In genomic region chr1:115642168-115643072, GRCh38 we compare ENCODE assay signal across 8 cellular contexts. TPM values are rescaled to one million over a fixed set of nuclear protein-coding genes. Genes with fewer than 3 reads are reported as not detected.
A peak's percentile ranks its signal among the peaks of the same experiment; 100 is the strongest.
DNase-seq lines count a peak whose midpoint lies in the region; ATAC-seq, FAIRE-seq and TF ChIP-seq lines count a peak whose summit lies in the region.

No MANE protein-coding gene starts in this region.

- H3K9me2 ChIP-seq in PC-3 (replicated peaks; ENCODE audit: low read length) = no peaks in the 10 kb centered on the region

- TF ChIP-seq RAD21 in GM12878 (IDR thresholded peaks at IDR 0.05; ENCODE audit: insufficient read depth, low read depth, low read length) = peak; percentile 26; the same call in 1 of the 2 replicates

- POLR2A ChIA-PET in PC-3 (lab: Charles Lee; ENCODE audit: unreplicated experiment) (interaction anchor here (0.6 kb wide), 1 partner anchor 36 kb away, joined by 6 read pairs; no protein-coding TSS in a partner anchor), GM12878 (lab: Charles Lee) (no interaction called here)

- WGBS in GM12878 (ENCODE audit: insufficient coverage, insufficient replicate concordance, low lambda C conversion rate, missing lambda C conversion rate) = under 1% methylated on average over 61 of the region's 78 CpGs
- WGBS in spleen, 5 donors = 0 to 1% (median 1%) methylated on average over 46 to 78 of the region's 78 CpGs

- CTCF ChIA-PET in PC-3 (lab: Charles Lee) (interaction anchor here (0.5 to 2.7 kb wide), 3 partner anchors 34 to 122 kb away, joined by 3 to 26 read pairs (median 6); no protein-coding TSS in a partner anchor), GM12878 (lab: Yijun Ruan, JAX) (interaction anchor here (1.1 to 8.3 kb wide), 2 partner anchors 34 to 64 kb away, joined by 4 to 57 read pairs; no protein-coding TSS in a partner anchor)

- no peak for TF ChIP-seq EP300 in GM12878 (IDR thresholded peaks at IDR 0.05; ENCODE audit: borderline replicate concordance in 1 of 2, control insufficient read depth in 1 of 2, low read depth in 2 of 2, low read length in 2 of 2)

- H3K4me1 ChIP-seq in PC-3 (ENCODE audit: insufficient read depth, low read length) (peaks cover 29% of the 10 kb centered on the region), GM12878 (ENCODE audit: control insufficient read depth, insufficient read depth, low read length) (peaks cover 7% of the 10 kb centered on the region), spleen (peaks cover 0 to 22% (median 10%) of the 10 kb centered on the region in 6 donors)

- H3K27ac ChIP-seq in PC-3 (ENCODE audit: low read length) = peak overlapping the region; percentile 33
- peak overlapping the region; percentile 52; the same call in 1 of the 2 replicates for H3K27ac ChIP-seq in GM12878 (ENCODE audit: control insufficient read depth, insufficient read depth)
- peak overlapping the region in 7 of 8 donors; percentile 20 to 77 (median 57) for H3K27ac ChIP-seq in spleen

- no TSS peak for BruUV-seq in PC-3 (replicated peaks; lab: Mats Ljungman, UMichigan)
- no TSS peak for BruUV-seq in GM12878 (replicated peaks; lab: Mats Ljungman, UMichigan)

- in situ Hi-C loops in GM12878 (cut with MboI) = no loop called here

- FAIRE-seq in GM12878 (lab: Jason Lieb, UNC) = no peak

- no peaks in the 10 kb centered on the region for H3F3A ChIP-seq in PC-3 (ENCODE audit: low read length, unreplicated experiment)

- DNase-seq in GM03348 (ENCODE audit: low spot score) = peak; percentile 75
- DNase-seq in PC-3 = peak; percentile 56
- peak; percentile 28 for DNase-seq in GM12878 (ENCODE audit: low read depth, low spot score)
- peak; percentile 41 for DNase-seq in iPS-NIHi7 (ENCODE audit: extremely low spot score)
- DNase-seq in spleen = peak; percentile 78
- DNase-seq in A172 (ENCODE audit: low spot score) = no peak

- no peaks in the 10 kb centered on the region for H3K27me3 ChIP-seq in PC-3 (ENCODE audit: low read length)
- no peaks in the 10 kb centered on the region for H3K27me3 ChIP-seq in GM12878 (replicated peaks in 1 of 2; ENCODE audit: control insufficient read depth in 2 of 2, insufficient read depth in 2 of 2, low read length in 1 of 2)
- peaks cover 0 to 39% (median 5%) of the 10 kb centered on the region in 7 donors for H3K27me3 ChIP-seq in spleen (replicated peaks in 1 of 7)

- H3K79me2 ChIP-seq in PC-3 (ENCODE audit: low read length) = peaks cover 54% of the 10 kb centered on the region
- H3K79me2 ChIP-seq in GM12878 (ENCODE audit: control insufficient read depth, insufficient read depth, low read length) = peaks cover 12% of the 10 kb centered on the region

- H3K9ac ChIP-seq in PC-3 (ENCODE audit: low read length) (peak overlapping the region; percentile 82), GM12878 (ENCODE audit: control insufficient read depth, insufficient read depth, low read length) (peak overlapping the region; percentile 69)

- H3K4me2 ChIP-seq in PC-3 (ENCODE audit: low read length) = peak overlapping the region; percentile 92
- peak overlapping the region; percentile 82 for H3K4me2 ChIP-seq in GM12878 (ENCODE audit: control insufficient read depth, insufficient read depth)

- TF ChIP-seq CTCF in PC-3 (conservative IDR thresholded peaks at IDR 0.05; ENCODE audit: low read depth, low read length) = 0 out of 2 replicates have a peak, but pooled peaks have one; percentile 25
- peak in 2 of 3 experiments; percentile 5 to 21; a peak in 1 of 6 replicates for TF ChIP-seq CTCF in GM12878 (IDR thresholded peaks at IDR 0.05 in 2 of 3, conservative IDR thresholded peaks at IDR 0.05 in 1 of 3; ENCODE audit: control insufficient read depth in 2 of 3, extremely low read depth in 1 of 3, insufficient read depth in 1 of 3, low read depth in 3 of 3, low read length in 3 of 3)
- TF ChIP-seq CTCF in spleen (IDR thresholded peaks at IDR 0.05 in 8 of 11, conservative IDR thresholded peaks at IDR 0.05 in 3 of 11) = no peak

- no peaks in the 10 kb centered on the region for H3K9me3 ChIP-seq in PC-3 (ENCODE audit: low read length)
- peaks cover 5% of the 10 kb centered on the region; the same call in 1 of the 3 replicates for H3K9me3 ChIP-seq in GM12878 (replicated peaks; ENCODE audit: control insufficient read depth, insufficient read depth, low read length)
- peaks cover 0 to 24% (median 17%) of the 10 kb centered on the region in 8 donors for H3K9me3 ChIP-seq in spleen

- TF ChIP-seq POLR2A in GM12878 (IDR thresholded peaks at IDR 0.05; ENCODE audit: low read depth, low read length) (no peak), spleen (IDR thresholded peaks at IDR 0.05) (no peak)

- H4K20me1 ChIP-seq in PC-3 (ENCODE audit: low read length) (peaks cover 32% of the 10 kb centered on the region; the same call in 1 of the 2 replicates), GM12878 (ENCODE audit: control insufficient read depth, insufficient read depth) (no peaks in the 10 kb centered on the region)

- intact Hi-C loops in PC-3 (cut with micrococcal nuclease) (loop anchor here (2.0 kb wide), 2 partner anchors 28 to 72 kb away; no protein-coding TSS in a partner anchor), GM12878 (cut with micrococcal nuclease; ENCODE audit: unreplicated experiment) (no loop called here), spleen (cut with DNase I; ENCODE audit: low total_unique reads) (no loop called here)

- peak overlapping the region; percentile 66 for H2AFZ ChIP-seq in PC-3 (ENCODE audit: low read length)
- H2AFZ ChIP-seq in GM12878 (ENCODE audit: control insufficient read depth, low read depth, low read length) = peak overlapping the region; percentile 78

- RAD21 ChIA-PET in GM12878 (lab: Charles Lee; ENCODE audit: unreplicated experiment) = interaction anchor here (0.9 to 1.1 kb wide), 2 partner anchors 34 to 64 kb away, joined by 4 to 6 read pairs; no protein-coding TSS in a partner anchor

- SMC1A ChIA-PET in GM12878 (lab: Charles Lee; ENCODE audit: uncharacterized antibody, unreplicated experiment) = interaction anchor here (1.5 kb wide), 1 partner anchor 64 kb away, joined by 4 read pairs; no protein-coding TSS in a partner anchor

- peak overlapping the region; percentile 76 for H3K4me3 ChIP-seq in PC-3 (ENCODE audit: low read length)
- H3K4me3 ChIP-seq in GM12878 = peak overlapping the region; percentile 90
- peak overlapping the region; percentile 60 to 92 (median 80) for H3K4me3 ChIP-seq in spleen

- peak; percentile 65 for ATAC-seq in GM21360 (IDR thresholded peaks at IDR 0.05; ENCODE audit: unreplicated experiment)
- ATAC-seq in HG03521 (IDR thresholded peaks at IDR 0.05; ENCODE audit: unreplicated experiment) = peak; percentile 65
- ATAC-seq in PC-3 = peak; percentile 56
- ATAC-seq in GM12878 = peak; percentile 77

- no peaks in the 10 kb centered on the region for H3K36me3 ChIP-seq in PC-3 (ENCODE audit: low read depth, low read length)
- H3K36me3 ChIP-seq in GM12878 (ENCODE audit: control insufficient read depth in 2 of 2, insufficient read depth in 2 of 2, low read length in 1 of 2) = no peaks in the 10 kb centered on the region
- H3K36me3 ChIP-seq in spleen = no peaks in the 10 kb centered on the region

TF ChIP-seq in GM12878, 131 proteins besides CTCF, POLR2A, EP300 and RAD21 (continues in another document):
- TF ChIP-seq MXI1 (IDR thresholded peaks at IDR 0.05; ENCODE audit: low read depth, low read length) (no peak), TCF7 (IDR thresholded peaks at IDR 0.05; ENCODE audit: borderline replicate concordance) (no peak), ZSCAN29 (IDR thresholded peaks at IDR 0.05) (no peak), NRF1 (conservative IDR thresholded peaks at IDR 0.05; ENCODE audit: low read depth, low read length) (no peak), NBN (IDR thresholded peaks at IDR 0.05) (0 out of 2 replicates have a peak, but pooled peaks have one; percentile 21), STAT1 (conservative IDR thresholded peaks at IDR 0.05) (no peak), RUNX3 (IDR thresholded peaks at IDR 0.05; ENCODE audit: low read length) (no peak), DPF2 (IDR thresholded peaks at IDR 0.05) (no peak)
- TF ChIP-seq, protein P1, sequence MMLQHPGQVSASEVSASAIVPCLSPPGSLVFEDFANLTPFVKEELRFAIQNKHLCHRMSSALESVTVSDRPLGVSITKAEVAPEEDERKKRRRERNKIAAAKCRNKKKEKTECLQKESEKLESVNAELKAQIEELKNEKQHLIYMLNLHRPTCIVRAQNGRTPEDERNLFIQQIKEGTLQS (IDR thresholded peaks at IDR 0.05; ENCODE audit: borderline replicate concordance, extremely low read depth, low read depth, low read length) = no peak
- TF ChIP-seq, protein P2, sequence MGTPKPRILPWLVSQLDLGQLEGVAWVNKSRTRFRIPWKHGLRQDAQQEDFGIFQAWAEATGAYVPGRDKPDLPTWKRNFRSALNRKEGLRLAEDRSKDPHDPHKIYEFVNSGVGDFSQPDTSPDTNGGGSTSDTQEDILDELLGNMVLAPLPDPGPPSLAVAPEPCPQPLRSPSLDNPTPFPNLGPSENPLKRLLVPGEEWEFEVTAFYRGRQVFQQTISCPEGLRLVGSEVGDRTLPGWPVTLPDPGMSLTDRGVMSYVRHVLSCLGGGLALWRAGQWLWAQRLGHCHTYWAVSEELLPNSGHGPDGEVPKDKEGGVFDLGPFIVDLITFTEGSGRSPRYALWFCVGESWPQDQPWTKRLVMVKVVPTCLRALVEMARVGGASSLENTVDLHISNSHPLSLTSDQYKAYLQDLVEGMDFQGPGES (IDR thresholded peaks at IDR 0.05) = no peak

RNA-seq across cellular contexts. Expression of gene VANGL1, which starts 0.7 kb away (rescaled TPM):
- 23.1 and 40.5 TPM in 2 replicates for total RNA-seq in PC-3 (2014; rRNA removed)
- total RNA-seq in GM12878 (2013; cell fraction: nucleolus; rRNA removed) = 7.9 and 8.0 TPM in 2 replicates
- 5.9 and 6.9 TPM in 2 replicates for total RNA-seq in GM12878 (2014; rRNA removed)
- total RNA-seq in GM12878 (2014; rRNA removed; fragmentation: Illumina TruSeq; extraction: Trizol) = 5.2 and 6.4 TPM in 2 replicates
- total RNA-seq in GM12878 (2021) = 10.6 and 12.4 TPM in 2 replicates
- polyA plus RNA-seq in GM12878 (2011; ENCODE audit: low read depth) = 1.6 TPM
- polyA plus RNA-seq in GM12878 (2011; rRNA removed) = 2.7 and 3.1 TPM in 2 replicates
- polyA plus RNA-seq in GM12878 (2011; cell fraction: cytosol; rRNA removed) = 3.5 and 4.2 TPM in 2 replicates
- polyA plus RNA-seq in GM12878 (2011; cell fraction: nucleus; rRNA removed) = 2.3 and 3.6 TPM in 2 replicates
- 2.8 and 3.0 TPM in 2 replicates for polyA plus RNA-seq in GM12878 (2012)
- 6.4 and 8.2 TPM in 2 replicates for polyA plus RNA-seq in GM12878 (2014; fragmentation: Illumina TruSeq; extraction: Trizol)
- 1 to 10 TPM in 1 of 2 experiments, under 1 TPM in 1; 0.71 to 1.2 TPM for polyA plus RNA-seq in GM12878 (2014; fragmentation: Nextera tagmentation; extraction: Ambion mirVana)
- polyA plus RNA-seq in GM12878 (2014; rRNA removed) = 6.2 and 6.4 TPM in 2 replicates
- 10 to 100 TPM; 11.5 to 12.9 TPM for polyA plus RNA-seq in GM12878 (2016; fragmentation: Nextera tagmentation; extraction: Ambion mirVana)
- polyA minus RNA-seq in GM12878 (2011; rRNA and poly(A)+ RNA removed) = 3.7 and 4.0 TPM in 2 replicates
- polyA minus RNA-seq in GM12878 (2011; cell fraction: cytosol; rRNA and poly(A)+ RNA removed) = 2.7 and 3.3 TPM in 2 replicates
- polyA minus RNA-seq in GM12878 (2011; cell fraction: nucleus; rRNA and poly(A)+ RNA removed) = 1.2 and 1.6 TPM in 2 replicates
- 1 to 10 TPM; 2.9 to 7.0 (median 4.5) TPM for total RNA-seq in spleen
- polyA plus RNA-seq in spleen = under 1 TPM; 0.24 to 0.64 (median 0.61) TPM
- total RNA-seq in A172 (2014; rRNA removed; shearing (Covaris generic)) = 21.9 and 29.9 TPM in 2 replicates

Comparison
In these comparisons a context has a peak if more than half of its experiments do, and no peak if none do; other contexts are left out.
1. CTCF ChIP-seq: peak in PC-3 (single experiment) and GM12878 (2 of 3); none in spleen (0 of 11).
2. Peak in every context shown above with its lines, with median percentiles within 50 percentile points of each other: ATAC-seq, H3K27ac ChIP-seq and H3K4me3 ChIP-seq.